1 cellular context compared by ENCODE assay signal in genomic region chr14:101761881-101762529, GRCh38.
TF ChIP-seq lines count a peak whose summit lies in the region.

No MANE protein-coding gene starts in this region.

TF ChIP-seq in GM23338, 12 proteins besides CTCF, POLR2A, EP300 and RAD21 (continued from another document):
- TF ChIP-seq, protein P1, sequence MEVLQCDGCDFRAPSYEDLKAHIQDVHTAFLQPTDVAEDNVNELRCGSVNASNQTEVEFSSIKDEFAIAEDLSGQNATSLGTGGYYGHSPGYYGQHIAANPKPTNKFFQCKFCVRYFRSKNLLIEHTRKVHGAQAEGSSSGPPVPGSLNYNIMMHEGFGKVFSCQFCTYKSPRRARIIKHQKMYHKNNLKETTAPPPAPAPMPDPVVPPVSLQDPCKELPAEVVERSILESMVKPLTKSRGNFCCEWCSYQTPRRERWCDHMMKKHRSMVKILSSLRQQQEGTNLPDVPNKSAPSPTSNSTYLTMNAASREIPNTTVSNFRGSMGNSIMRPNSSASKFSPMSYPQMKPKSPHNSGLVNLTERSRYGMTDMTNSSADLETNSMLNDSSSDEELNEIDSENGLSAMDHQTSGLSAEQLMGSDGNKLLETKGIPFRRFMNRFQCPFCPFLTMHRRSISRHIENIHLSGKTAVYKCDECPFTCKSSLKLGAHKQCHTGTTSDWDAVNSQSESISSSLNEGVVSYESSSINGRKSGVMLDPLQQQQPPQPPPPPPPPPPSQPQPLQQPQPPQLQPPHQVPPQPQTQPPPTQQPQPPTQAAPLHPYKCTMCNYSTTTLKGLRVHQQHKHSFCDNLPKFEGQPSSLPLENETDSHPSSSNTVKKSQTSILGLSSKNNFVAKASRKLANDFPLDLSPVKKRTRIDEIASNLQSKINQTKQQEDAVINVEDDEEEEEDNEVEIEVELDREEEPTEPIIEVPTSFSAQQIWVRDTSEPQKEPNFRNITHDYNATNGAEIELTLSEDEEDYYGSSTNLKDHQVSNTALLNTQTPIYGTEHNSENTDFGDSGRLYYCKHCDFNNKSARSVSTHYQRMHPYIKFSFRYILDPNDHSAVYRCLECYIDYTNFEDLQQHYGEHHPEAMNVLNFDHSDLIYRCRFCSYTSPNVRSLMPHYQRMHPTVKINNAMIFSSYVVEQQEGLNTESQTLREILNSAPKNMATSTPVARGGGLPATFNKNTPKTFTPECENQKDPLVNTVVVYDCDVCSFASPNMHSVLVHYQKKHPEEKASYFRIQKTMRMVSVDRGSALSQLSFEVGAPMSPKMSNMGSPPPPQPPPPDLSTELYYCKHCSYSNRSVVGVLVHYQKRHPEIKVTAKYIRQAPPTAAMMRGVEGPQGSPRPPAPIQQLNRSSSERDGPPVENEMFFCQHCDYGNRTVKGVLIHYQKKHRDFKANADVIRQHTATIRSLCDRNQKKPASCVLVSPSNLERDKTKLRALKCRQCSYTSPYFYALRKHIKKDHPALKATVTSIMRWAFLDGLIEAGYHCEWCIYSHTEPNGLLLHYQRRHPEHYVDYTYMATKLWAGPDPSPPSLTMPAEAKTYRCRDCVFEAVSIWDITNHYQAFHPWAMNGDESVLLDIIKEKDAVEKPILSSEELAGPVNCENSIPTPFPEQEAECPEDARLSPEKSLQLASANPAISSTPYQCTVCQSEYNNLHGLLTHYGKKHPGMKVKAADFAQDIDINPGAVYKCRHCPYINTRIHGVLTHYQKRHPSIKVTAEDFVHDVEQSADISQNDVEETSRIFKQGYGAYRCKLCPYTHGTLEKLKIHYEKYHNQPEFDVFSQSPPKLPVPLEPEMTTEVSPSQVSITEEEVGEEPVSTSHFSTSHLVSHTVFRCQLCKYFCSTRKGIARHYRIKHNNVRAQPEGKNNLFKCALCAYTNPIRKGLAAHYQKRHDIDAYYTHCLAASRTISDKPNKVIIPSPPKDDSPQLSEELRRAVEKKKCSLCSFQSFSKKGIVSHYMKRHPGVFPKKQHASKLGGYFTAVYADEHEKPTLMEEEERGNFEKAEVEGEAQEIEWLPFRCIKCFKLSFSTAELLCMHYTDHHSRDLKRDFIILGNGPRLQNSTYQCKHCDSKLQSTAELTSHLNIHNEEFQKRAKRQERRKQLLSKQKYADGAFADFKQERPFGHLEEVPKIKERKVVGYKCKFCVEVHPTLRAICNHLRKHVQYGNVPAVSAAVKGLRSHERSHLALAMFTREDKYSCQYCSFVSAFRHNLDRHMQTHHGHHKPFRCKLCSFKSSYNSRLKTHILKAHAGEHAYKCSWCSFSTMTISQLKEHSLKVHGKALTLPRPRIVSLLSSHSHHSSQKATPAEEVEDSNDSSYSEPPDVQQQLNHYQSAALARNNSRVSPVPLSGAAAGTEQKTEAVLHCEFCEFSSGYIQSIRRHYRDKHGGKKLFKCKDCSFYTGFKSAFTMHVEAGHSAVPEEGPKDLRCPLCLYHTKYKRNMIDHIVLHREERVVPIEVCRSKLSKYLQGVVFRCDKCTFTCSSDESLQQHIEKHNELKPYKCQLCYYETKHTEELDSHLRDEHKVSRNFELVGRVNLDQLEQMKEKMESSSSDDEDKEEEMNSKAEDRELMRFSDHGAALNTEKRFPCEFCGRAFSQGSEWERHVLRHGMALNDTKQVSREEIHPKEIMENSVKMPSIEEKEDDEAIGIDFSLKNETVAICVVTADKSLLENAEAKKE (CRISPR knock-in tag; IDR thresholded peaks at IDR 0.05), result no peak
- TF ChIP-seq ZNF114 (CRISPR knock-in tag; IDR thresholded peaks at IDR 0.05), result no peak
- TF ChIP-seq CREB1 (CRISPR knock-in tag; IDR thresholded peaks at IDR 0.05; ENCODE audit: low read depth), result no peak
- no peak for TF ChIP-seq POLR2AphosphoS5 (IDR thresholded peaks at IDR 0.05; ENCODE audit: low read depth)
- TF ChIP-seq NANOG (IDR thresholded peaks at IDR 0.05; ENCODE audit: borderline replicate concordance), result no peak
- no peak for TF ChIP-seq STAT1 (IDR thresholded peaks at IDR 0.05; ENCODE audit: unreplicated experiment)
- no peak for TF ChIP-seq ZNF331 (CRISPR knock-in tag; IDR thresholded peaks at IDR 0.05; ENCODE audit: low read depth)
- no peak for TF ChIP-seq JUNB (IDR thresholded peaks at IDR 0.05; ENCODE audit: unreplicated experiment)
- TF ChIP-seq, protein P2, sequence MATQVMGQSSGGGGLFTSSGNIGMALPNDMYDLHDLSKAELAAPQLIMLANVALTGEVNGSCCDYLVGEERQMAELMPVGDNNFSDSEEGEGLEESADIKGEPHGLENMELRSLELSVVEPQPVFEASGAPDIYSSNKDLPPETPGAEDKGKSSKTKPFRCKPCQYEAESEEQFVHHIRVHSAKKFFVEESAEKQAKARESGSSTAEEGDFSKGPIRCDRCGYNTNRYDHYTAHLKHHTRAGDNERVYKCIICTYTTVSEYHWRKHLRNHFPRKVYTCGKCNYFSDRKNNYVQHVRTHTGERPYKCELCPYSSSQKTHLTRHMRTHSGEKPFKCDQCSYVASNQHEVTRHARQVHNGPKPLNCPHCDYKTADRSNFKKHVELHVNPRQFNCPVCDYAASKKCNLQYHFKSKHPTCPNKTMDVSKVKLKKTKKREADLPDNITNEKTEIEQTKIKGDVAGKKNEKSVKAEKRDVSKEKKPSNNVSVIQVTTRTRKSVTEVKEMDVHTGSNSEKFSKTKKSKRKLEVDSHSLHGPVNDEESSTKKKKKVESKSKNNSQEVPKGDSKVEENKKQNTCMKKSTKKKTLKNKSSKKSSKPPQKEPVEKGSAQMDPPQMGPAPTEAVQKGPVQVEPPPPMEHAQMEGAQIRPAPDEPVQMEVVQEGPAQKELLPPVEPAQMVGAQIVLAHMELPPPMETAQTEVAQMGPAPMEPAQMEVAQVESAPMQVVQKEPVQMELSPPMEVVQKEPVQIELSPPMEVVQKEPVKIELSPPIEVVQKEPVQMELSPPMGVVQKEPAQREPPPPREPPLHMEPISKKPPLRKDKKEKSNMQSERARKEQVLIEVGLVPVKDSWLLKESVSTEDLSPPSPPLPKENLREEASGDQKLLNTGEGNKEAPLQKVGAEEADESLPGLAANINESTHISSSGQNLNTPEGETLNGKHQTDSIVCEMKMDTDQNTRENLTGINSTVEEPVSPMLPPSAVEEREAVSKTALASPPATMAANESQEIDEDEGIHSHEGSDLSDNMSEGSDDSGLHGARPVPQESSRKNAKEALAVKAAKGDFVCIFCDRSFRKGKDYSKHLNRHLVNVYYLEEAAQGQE (IDR thresholded peaks at IDR 0.05; ENCODE audit: unreplicated experiment), result no peak
